Comparison of ENCODE assay signal across 8 cellular contexts in the genomic region with DNA sequence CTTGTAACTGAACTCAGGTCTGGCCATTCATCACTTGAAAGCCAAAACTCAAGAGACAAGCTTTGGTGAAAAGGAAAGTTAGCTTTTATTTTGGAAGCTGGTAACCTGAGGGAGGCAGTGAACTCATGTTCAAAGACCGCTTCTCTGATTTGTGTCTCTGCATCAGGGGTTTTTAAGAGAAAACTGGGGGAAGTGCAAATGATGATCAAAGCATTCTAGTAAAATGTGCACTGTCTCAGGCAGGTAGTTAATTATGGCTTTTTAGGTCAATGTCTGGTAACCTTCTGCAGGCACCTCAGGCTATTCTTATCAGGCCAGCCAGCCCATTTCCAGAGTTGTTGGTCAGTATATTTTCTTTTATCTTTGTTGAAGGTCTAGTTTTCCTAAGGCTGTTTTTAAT.
"Had no signal": no experiment of that assay in that cellular context is flagged by ENCODE, and none has a peak within 500 bp of the region (broad histone marks: within the 10 kb centered on the region; RNA-seq: fewer than 3 reads in every experiment).

No MANE protein-coding gene starts in this region.

- H3K27ac Mint-ChIP-seq: HFFc6 had no signal

- H3K4me3 Mint-ChIP-seq: HFFc6 had no signal

- ATAC-seq: HCT116, K562 had no signal

- DNase-seq: GM23248, GOT3, H7, HFFc6, IMR-90, KG1 had no signal
